Comparison of ENCODE assay signal across 8 cellular contexts in genomic region chrX:70452143-70452733, GRCh38. TPM values are rescaled to one million over a fixed set of nuclear protein-coding genes. Genes with fewer than 3 reads are reported as not detected.
A peak's percentile ranks its signal among the peaks of the same experiment; 100 is the strongest.
DNase-seq lines count a peak whose midpoint lies in the region; ATAC-seq and TF ChIP-seq lines count a peak whose summit lies in the region.

No MANE protein-coding gene starts in this region.

- intact Hi-C loops in adrenal gland (cut with DNase I) (loop anchor here in 1 of 2 donors (5.0 kb wide), 2 partner anchors 100 to 210 kb away; no protein-coding TSS in a partner anchor), gastrocnemius medialis (cut with DNase I; ENCODE audit: low total_unique reads) (loop anchor here (2.0 kb wide), 1 partner anchor 729 kb away; no protein-coding TSS in a partner anchor)

- no peaks in the 10 kb centered on the region for H3K36me3 ChIP-seq in BLaER1 treated with 17β-estradiol and CSF1 and Interleukin-3, amounts not matched to agents 10 nM and 100 nM
- H3K36me3 ChIP-seq in SK-N-SH (replicated peaks in 1 of 2; ENCODE audit: control insufficient read depth in 1 of 2, insufficient read depth in 2 of 2, low read length in 1 of 2) (no peaks in the 10 kb centered on the region), adrenal gland (replicated peaks in 1 of 2) (no peaks in the 10 kb centered on the region), hepatocyte (replicated peaks; ENCODE audit: insufficient read depth, low read depth) (no peaks in the 10 kb centered on the region), gastrocnemius medialis (no peaks in the 10 kb centered on the region)

- TF ChIP-seq POLR2A in adrenal gland (IDR thresholded peaks at IDR 0.05) (no peak), gastrocnemius medialis (IDR thresholded peaks at IDR 0.05) (no peak)

- no peaks in the 10 kb centered on the region for H3F3A ChIP-seq in SK-N-SH (replicated peaks; ENCODE audit: insufficient read depth)

- ATAC-seq in GM19372 (IDR thresholded peaks at IDR 0.05; ENCODE audit: low read depth, unreplicated experiment): peak; percentile 57
- ATAC-seq in gastrocnemius medialis: peak; percentile 72 to 83

- peaks cover 0 to 3% (median 0%) of the 10 kb centered on the region in 11 experiments; a peak in 5 of 22 replicates for H4K20me1 ChIP-seq in BLaER1 treated with 17β-estradiol and CSF1 and Interleukin-3, amounts not matched to agents 10 nM and 100 nM
- no peaks in the 10 kb centered on the region for H4K20me1 ChIP-seq in SK-N-SH (ENCODE audit: insufficient read depth)
- peaks cover 7% of the 10 kb centered on the region for H4K20me1 ChIP-seq in hepatocyte (ENCODE audit: insufficient read depth, poor library complexity, severe bottlenecking)

- H3K27ac ChIP-seq in BLaER1 treated with 17β-estradiol and CSF1 and Interleukin-3, amounts not matched to agents 10 nM and 100 nM: peak overlapping the region in 9 of 11 experiments; percentile 30 to 75 (median 71); a peak in 18 of 22 replicates
- no peak overlapping the region for H3K27ac ChIP-seq in SK-N-SH (ENCODE audit: low read depth in 2 of 2, low read length in 1 of 2)
- H3K27ac ChIP-seq in adrenal gland: peak overlapping the region in 1 of 5 donors; percentile 4
- peak overlapping the region; percentile 74 for H3K27ac ChIP-seq in hepatocyte
- peak overlapping the region in 2 of 4 donors; percentile 4 to 31 for H3K27ac ChIP-seq in gastrocnemius medialis

- TF ChIP-seq CTCF in SK-N-SH (IDR thresholded peaks at IDR 0.05) (peak; percentile 65), adrenal gland (IDR thresholded peaks at IDR 0.05) (peak; percentile 32 to 62 (median 50)), hepatocyte (IDR thresholded peaks at IDR 0.05; ENCODE audit: poor library complexity) (peak; percentile 51), gastrocnemius medialis (IDR thresholded peaks at IDR 0.05 in 4 of 5, conservative IDR thresholded peaks at IDR 0.05 in 1 of 5) (peak in 4 of 5 experiments; percentile 37 to 70 (median 61))

- H3K4me2 ChIP-seq in BLaER1 treated with 17β-estradiol and CSF1 and Interleukin-3, amounts not matched to agents 10 nM and 100 nM: peak overlapping the region; percentile 61 to 91 (median 87)
- H3K4me2 ChIP-seq in SK-N-SH (peak overlapping the region; percentile 37), hepatocyte (peak overlapping the region; percentile 79)

- no peak for TF ChIP-seq RAD21 in SK-N-SH (IDR thresholded peaks at IDR 0.05; ENCODE audit: low read length)

- CTCF ChIA-PET in SK-N-SH (lab: Yijun Ruan, JAX): interaction anchor here (0.8 to 2.9 kb wide), 5 partner anchors 9 to 213 kb away, joined by 3 to 11 read pairs (median 3); no protein-coding TSS in a partner anchor

- peaks cover 8 to 45% (median 30%) of the 10 kb centered on the region in 10 experiments for H3K4me1 ChIP-seq in BLaER1 treated with 17β-estradiol and CSF1 and Interleukin-3, amounts not matched to agents 10 nM and 100 nM
- peaks cover 0 to 4% of the 10 kb centered on the region in 2 experiments; a peak in 1 of 4 replicates for H3K4me1 ChIP-seq in SK-N-SH (ENCODE audit: control insufficient read depth in 1 of 2, insufficient read depth in 2 of 2, low read depth in 1 of 2, low read length in 1 of 2)
- no peaks in the 10 kb centered on the region for H3K4me1 ChIP-seq in adrenal gland (replicated peaks in 1 of 2)
- peaks cover 7% of the 10 kb centered on the region for H3K4me1 ChIP-seq in hepatocyte (ENCODE audit: insufficient read depth)
- H3K4me1 ChIP-seq in gastrocnemius medialis: no peaks in the 10 kb centered on the region

- H3K9me2 ChIP-seq in SK-N-SH (no peaks in the 10 kb centered on the region), hepatocyte (replicated peaks; ENCODE audit: insufficient read depth) (no peaks in the 10 kb centered on the region)

- H3K9me3 ChIP-seq in BLaER1 treated with 17β-estradiol and CSF1 and Interleukin-3, amounts not matched to agents 10 nM and 100 nM (replicated peaks in 1 of 11): no peaks in the 10 kb centered on the region
- no peaks in the 10 kb centered on the region for H3K9me3 ChIP-seq in SK-N-SH
- H3K9me3 ChIP-seq in adrenal gland (replicated peaks in 1 of 3): no peaks in the 10 kb centered on the region
- no peaks in the 10 kb centered on the region for H3K9me3 ChIP-seq in hepatocyte (ENCODE audit: low read depth)
- H3K9me3 ChIP-seq in gastrocnemius medialis: no peaks in the 10 kb centered on the region

- peak overlapping the region; percentile 53 to 78 (median 66) for H3K4me3 ChIP-seq in BLaER1 treated with 17β-estradiol and CSF1 and Interleukin-3, amounts not matched to agents 10 nM and 100 nM
- peak overlapping the region; percentile 39 to 53; a peak in 3 of 4 replicates for H3K4me3 ChIP-seq in SK-N-SH (ENCODE audit: low read depth in 2 of 2, low read length in 1 of 2)
- H3K4me3 ChIP-seq in adrenal gland: peak overlapping the region in 3 of 4 donors; percentile 6 to 62 (median 51)
- peak overlapping the region; percentile 21 for H3K4me3 ChIP-seq in hepatocyte
- peak overlapping the region; percentile 31 to 62 (median 58) for H3K4me3 ChIP-seq in gastrocnemius medialis

- H3K79me2 ChIP-seq in SK-N-SH (ENCODE audit: insufficient read depth) (no peaks in the 10 kb centered on the region), hepatocyte (peaks cover 22% of the 10 kb centered on the region)

- TF ChIP-seq EP300 in SK-N-SH (IDR thresholded peaks at IDR 0.05; ENCODE audit: borderline replicate concordance in 1 of 2, low read depth in 1 of 2, low read length in 1 of 2): no peak

- in situ Hi-C loops in gastrocnemius medialis (cut with MboI; ENCODE audit: low sequenced_read_pairs in 4 of 4): no loop called here

- WGBS in SK-N-SH (ENCODE audit: low lambda C conversion rate): 57% methylated on average over 14 of the region's 39 CpGs
- WGBS in adrenal gland, 4 donors: 1 to 39% (median 12%) methylated on average over 7 to 39 of the region's 39 CpGs
- 52% methylated on average over 22 of the region's 39 CpGs for WGBS in hepatocyte (ENCODE audit: low lambda C conversion rate, missing lambda C conversion rate)

- POLR2A ChIA-PET in SK-N-SH (lab: Yijun Ruan, JAX): no interaction called here

- peaks cover 16 to 89% (median 70%) of the 10 kb centered on the region in 11 experiments for H3K27me3 ChIP-seq in BLaER1 treated with 17β-estradiol and CSF1 and Interleukin-3, amounts not matched to agents 10 nM and 100 nM
- H3K27me3 ChIP-seq in SK-N-SH (ENCODE audit: insufficient read depth) (peaks cover 2% of the 10 kb centered on the region; the same call in 1 of the 2 replicates), adrenal gland (peaks cover 8% of the 10 kb centered on the region), hepatocyte (no peaks in the 10 kb centered on the region), gastrocnemius medialis (no peaks in the 10 kb centered on the region)

- H3K9ac ChIP-seq in BLaER1 treated with 17β-estradiol and CSF1 and Interleukin-3, amounts not matched to agents 10 nM and 100 nM: peak overlapping the region in 10 of 11 experiments; percentile 8 to 80 (median 76); a peak in 18 of 22 replicates
- no peak overlapping the region for H3K9ac ChIP-seq in SK-N-SH

- H2AFZ ChIP-seq in SK-N-SH (ENCODE audit: low read depth) (0 out of 2 replicates have a peak overlapping the region, but pooled peaks have one; percentile 29), hepatocyte (peak overlapping the region; percentile 29)

- DNase-seq in HuH-7 (ENCODE audit: low spot score) (peak; percentile 82), SK-N-SH (peak; percentile 64), adrenal gland (peak in 5 of 7 donors; percentile 44 to 72 (median 47)), hepatocyte (ENCODE audit: low spot score) (peak; percentile 61), gastrocnemius medialis (peak in 1 of 2 donors; percentile 4), NCI-H1930 (lab: John Stamatoyannopoulos, UW) (no peak)

TF ChIP-seq in SK-N-SH, 30 proteins besides CTCF, POLR2A, EP300 and RAD21:
- TF ChIP-seq SMC3 (IDR thresholded peaks at IDR 0.05; ENCODE audit: low read depth, low read length) (0 out of 2 replicates have a peak, but pooled peaks have one; percentile 12), FOSL2 (IDR thresholded peaks at IDR 0.05; ENCODE audit: borderline replicate concordance, low read depth) (no peak), NFIC (IDR thresholded peaks at IDR 0.05; ENCODE audit: borderline replicate concordance) (peak; percentile 40; the same call in 1 of the 2 replicates), PBX3 (IDR thresholded peaks at IDR 0.05) (no peak), ELF1 (IDR thresholded peaks at IDR 0.05) (no peak)

RNA-seq across cellular contexts. Expression of gene DLG3, which starts 7.6 kb away (rescaled TPM):
- polyA plus RNA-seq in SK-N-SH (2012; rRNA removed) (11.7 TPM in 2 replicates), adrenal gland (1 to 10 TPM; 5.5 to 8.8 (median 5.6) TPM), hepatocyte (9.6 and 13.5 TPM in 2 replicates)
- 10.7 and 12.5 TPM in 2 replicates for polyA plus RNA-seq in SK-N-SH (2012; cell fraction: cytosol; rRNA removed)
- 10.4 and 14.1 TPM in 2 replicates for polyA plus RNA-seq in SK-N-SH (2012; cell fraction: nucleus; rRNA removed)
- total RNA-seq in adrenal gland (10 to 100 TPM in 4 of 8 donors, 1 to 10 TPM in 4; 6.0 to 33.7 (median 9.7) TPM), hepatocyte (17.7 and 28.5 TPM in 2 replicates), gastrocnemius medialis (1 to 10 TPM in 1 of 4 donors, under 1 TPM in 3; 0.20 to 3.4 (median 0.69) TPM)

RNA-seq across cellular contexts. Expression of gene GDPD2, which starts 29.1 kb away (rescaled TPM):
- polyA plus RNA-seq in SK-N-SH (2012; rRNA removed) (0.06 and 0.08 TPM in 2 replicates), adrenal gland (under 1 TPM in 1 of 3 donors, not detected in 2; 0.05 TPM), hepatocyte (2.2 and 2.3 TPM in 2 replicates)
- 0.03 and 0.04 TPM in 2 replicates for polyA plus RNA-seq in SK-N-SH (2012; cell fraction: cytosol; rRNA removed)
- polyA plus RNA-seq in SK-N-SH (2012; cell fraction: nucleus; rRNA removed): 0.51 and 0.83 TPM in 2 replicates
- total RNA-seq in adrenal gland (not detected), hepatocyte (1.6 TPM in 2 replicates), gastrocnemius medialis (not detected)

Comparison
In these comparisons a context has a peak if more than half of its experiments do, and no peak if none do; other contexts are left out.
1. H3K27ac ChIP-seq: peak in BLaER1 treated with 17β-estradiol and CSF1 and Interleukin-3, amounts not matched to agents 10 nM and 100 nM (9 of 11) and hepatocyte (single experiment); none in SK-N-SH (0 of 2).
2. H3K4me2 ChIP-seq: peak in every context shown above with its lines; median percentile 87 in BLaER1 treated with 17β-estradiol and CSF1 and Interleukin-3, amounts not matched to agents 10 nM and 100 nM; 79 in hepatocyte; 37 in SK-N-SH.
3. DNase-seq: peak in HuH-7 (single experiment), SK-N-SH (single experiment), adrenal gland (5 of 7) and hepatocyte (single experiment); none in NCI-H1930 (0 of 2).
4. Peak in every context shown above with its lines, with median percentiles within 50 percentile points of each other: H3K4me3 ChIP-seq and CTCF ChIP-seq.